ENCODE assay signal across 17 cellular contexts in genomic region chr1:31038360-31038759, GRCh38. TPM values are rescaled to one million over a fixed set of nuclear protein-coding genes. Genes with fewer than 3 reads are reported as not detected.
DNase-seq lines count a peak whose midpoint lies in the region; ATAC-seq, FAIRE-seq and TF ChIP-seq lines count a peak whose summit lies in the region.
"Had no signal": no experiment of that assay in that cellular context is flagged by ENCODE, and none has a peak within 500 bp of the region (broad histone marks: within the 10 kb centered on the region; RNA-seq: fewer than 3 reads in every experiment).

No MANE protein-coding gene starts in this region.

- no peaks in the 10 kb centered on the region for H3K9me3 ChIP-seq in keratinocyte (ENCODE audit: control insufficient read depth, low read depth, low read length)
- H3K9me3 ChIP-seq: HAP-1, vagina had no signal

- TF ChIP-seq CTCF in GM23338 (conservative IDR thresholded peaks at IDR 0.05; ENCODE audit: low read depth in 2 of 2), result no peak
- no peak for TF ChIP-seq CTCF in brain microvascular endothelial cell (IDR thresholded peaks at IDR 0.05; ENCODE audit: low read depth, low read length, missing control alignments)
- TF ChIP-seq CTCF in keratinocyte (optimal IDR thresholded peaks at IDR 0.05 in 1 of 3, IDR thresholded peaks at IDR 0.05 in 1 of 3, conservative IDR thresholded peaks at IDR 0.05 in 1 of 3; ENCODE audit: extremely low read depth in 1 of 3, insufficient read depth in 2 of 3, low read length in 3 of 3), result no peak

- H3K27me3 ChIP-seq in GM23338 (ENCODE audit: insufficient read depth) (no peaks in the 10 kb centered on the region), brain microvascular endothelial cell (replicated peaks) (no peaks in the 10 kb centered on the region), keratinocyte (ENCODE audit: control insufficient read depth, extremely low read depth, insufficient read depth, low read length) (no peaks in the 10 kb centered on the region)
- H3K27me3 ChIP-seq: vagina had no signal

- H3K27me3 Mint-ChIP-seq in GM23338 (ENCODE audit: insufficient read depth, low read depth, poor library complexity), result peaks cover 3% of the 10 kb centered on the region

- peaks cover 10% of the 10 kb centered on the region for H3K9me1 ChIP-seq in keratinocyte (ENCODE audit: control insufficient read depth, extremely low read depth, insufficient read depth, low read length)

- in situ Hi-C loops in brain microvascular endothelial cell (cut with HindIII; ENCODE audit: low pct_ligation_motif_present, low sequenced_read_pairs), result no loop called here

- H3K36me3 ChIP-seq in GM23338 (ENCODE audit: insufficient read depth) (no peaks in the 10 kb centered on the region), brain microvascular endothelial cell (replicated peaks) (peaks cover 8% of the 10 kb centered on the region), keratinocyte (ENCODE audit: control insufficient read depth in 2 of 2, extremely low read depth in 1 of 2, insufficient read depth in 2 of 2, low read length in 2 of 2) (peaks cover 0 to 23% of the 10 kb centered on the region in 2 experiments)

- H3K79me2 ChIP-seq in GM23338 (replicated peaks; ENCODE audit: insufficient read depth), result peaks cover 100% of the 10 kb centered on the region
- peaks cover 98% of the 10 kb centered on the region for H3K79me2 ChIP-seq in keratinocyte (ENCODE audit: control insufficient read depth, insufficient read depth, low read length)

- H2AFZ ChIP-seq in GM23338, result no peak overlapping the region
- no peak overlapping the region for H2AFZ ChIP-seq in keratinocyte (ENCODE audit: control insufficient read depth, low read length)

- no peak overlapping the region for H3K9ac ChIP-seq in keratinocyte (ENCODE audit: control insufficient read depth, extremely low read depth, insufficient read depth, low read length)

- no peak overlapping the region for H3K27ac ChIP-seq in GM23338 (ENCODE audit: low read depth)
- peak overlapping the region; percentile 59 for H3K27ac ChIP-seq in brain microvascular endothelial cell
- H3K27ac ChIP-seq in keratinocyte (ENCODE audit: control insufficient read depth, insufficient read depth, low read length), result peak overlapping the region; percentile 12
- H3K27ac ChIP-seq: vagina had no signal

- no peaks in the 10 kb centered on the region for H3K9me2 ChIP-seq in GM23338 (ENCODE audit: insufficient read depth)

- H4K20me1 ChIP-seq in GM23338 (replicated peaks; ENCODE audit: insufficient read depth) (peaks cover 95% of the 10 kb centered on the region), keratinocyte (ENCODE audit: control insufficient read depth, extremely low read depth, insufficient read depth, low read length) (peaks cover 47% of the 10 kb centered on the region)

- dilution Hi-C loops in keratinocyte (cut with MboI; ENCODE audit: extremely low pct_ligation_motif_present, low sequenced_read_pairs), result no loop called here

- peak overlapping the region; percentile 33 for H3K27ac Mint-ChIP-seq in GM23338

- H3K4me3 ChIP-seq in GM23338 (no peak overlapping the region), brain microvascular endothelial cell (ENCODE audit: low read depth, low read length) (no peak overlapping the region), keratinocyte (ENCODE audit: control insufficient read depth in 2 of 3, extremely low read depth in 1 of 3, insufficient read depth in 2 of 3, low read depth in 1 of 3, low read length in 3 of 3) (no peak overlapping the region)
- H3K4me3 ChIP-seq: HAP-1, vagina had no signal

- FAIRE-seq in keratinocyte (lab: Jason Lieb, UNC), result no peak
- FAIRE-seq: frontal cortex had no signal

- H3K9me3 Mint-ChIP-seq in GM23338, result no peaks in the 10 kb centered on the region
- H3K9me3 Mint-ChIP-seq: activated naive CD4-positive, alpha-beta T cell treated with anti-CD3 and anti-CD28 coated beads, Interleukin-2, amount 50 U/mL, for 72 hours had no signal

- H3K4me3 Mint-ChIP-seq in GM23338, result no peak overlapping the region

- H3K36me3 Mint-ChIP-seq in GM23338 (ENCODE audit: low read depth), result peaks cover 41% of the 10 kb centered on the region

- H3K4me2 ChIP-seq in GM23338 (no peak overlapping the region), keratinocyte (ENCODE audit: control insufficient read depth, extremely low read depth, insufficient read depth, low read depth, low read length) (no peak overlapping the region)

- DNase-seq in AG08395 (ENCODE audit: low spot score) (peak; percentile 20), GM23338 (ENCODE audit: low spot score) (no peak), brain microvascular endothelial cell (peak; percentile 27), keratinocyte (ENCODE audit: low read depth, low spot score) (no peak), NCI-H524 (lab: John Stamatoyannopoulos, UW) (no peak), SIG-M5 treated with dmso at 0.1 percent for 504 hours (lab: John Stamatoyannopoulos, UW; ENCODE audit: unreplicated experiment) (no peak), occipital lobe (lab: John Stamatoyannopoulos, UW) (no peak)
- DNase-seq: dermis blood vessel endothelial cell; islet precursor cell; NCI-H2029 treated with DMSO at 0.1 percent for 48 hours; SHP77; stimulated activated CD4-positive, alpha-beta T cell treated with anti-CD3 and anti-CD28 coated beads, Interleukin-4, amount 100 ng/mL, for 1 hour had no signal

- peaks cover 38% of the 10 kb centered on the region; the same call in 2 of the 3 replicates for H3K4me1 Mint-ChIP-seq in GM23338

- H3K4me1 ChIP-seq in GM23338 (ENCODE audit: insufficient read depth) (peaks cover 20% of the 10 kb centered on the region), keratinocyte (ENCODE audit: control insufficient read depth, extremely low read depth, insufficient read depth, low read length) (peaks cover 38% of the 10 kb centered on the region)

- no peaks in the 10 kb centered on the region for H3F3A ChIP-seq in GM23338 (replicated peaks; ENCODE audit: low read depth)

- ATAC-seq in GM23338, result no peak
- ATAC-seq in GM18868 (IDR thresholded peaks at IDR 0.05; ENCODE audit: unreplicated experiment), result no peak
- ATAC-seq: activated naive CD4-positive, alpha-beta T cell treated with anti-CD3 and anti-CD28 coated beads, Interleukin-2, amount 50 U/mL, for 72 hours had no signal

RNA-seq across cellular contexts. Expression of gene PUM1, which starts 27.2 kb away (rescaled TPM):
- total RNA-seq in GM23338 (2014; rRNA removed; shearing (Covaris generic)), result 117 and 121 TPM in 2 replicates
- polyA plus RNA-seq in GM23338 (2016; fragmentation: Nextera tagmentation; extraction: Ambion mirVana) (44.4 and 49.5 TPM in 2 replicates), keratinocyte (64.0 to 86.4 TPM (median 68.6 TPM) in 3 replicates)
- polyA plus RNA-seq in keratinocyte (2011; ENCODE audit: low read depth), result 56.7 TPM
- polyA plus RNA-seq in keratinocyte (2011; cell fraction: cytosol; rRNA removed), result 53.6 and 62.4 TPM in 2 replicates
- 145 and 192 TPM in 2 replicates for polyA plus RNA-seq in keratinocyte (2011; cell fraction: nucleus; rRNA removed)
- 41.4 and 57.5 TPM in 2 replicates for polyA plus RNA-seq in keratinocyte (2012; ENCODE audit: low replicate concordance)
- 299 to 558 TPM (median 361 TPM) in 3 replicates for polyA minus RNA-seq in keratinocyte
- polyA minus RNA-seq in keratinocyte (2011; cell fraction: cytosol; rRNA and poly(A)+ RNA removed), result 75.8 TPM
- polyA minus RNA-seq in keratinocyte (2011; cell fraction: nucleus; rRNA and poly(A)+ RNA removed), result 119 and 208 TPM in 2 replicates
- total RNA-seq in occipital lobe, result 140 TPM

Comparison
In these comparisons a context has a peak if more than half of its experiments do, and no peak if none do; other contexts are left out.
1. DNase-seq: peak in AG08395 (single experiment) and brain microvascular endothelial cell (single experiment); none in GM23338 (single experiment), keratinocyte (single experiment), NCI-H524 (0 of 2), SIG-M5 treated with dmso at 0.1 percent for 504 hours (single experiment) and occipital lobe (single experiment).